In genomic region chr7:2832441-2832840, GRCh38 we compare ENCODE assay signal across 23 cellular contexts.
"Had no signal": no experiment of that assay in that cellular context is flagged by ENCODE, and none has a peak within 500 bp of the region (broad histone marks: within the 10 kb centered on the region; RNA-seq: fewer than 3 reads in every experiment).

No MANE protein-coding gene starts in this region.

- H3K36me3 ChIP-seq: lower lobe of right lung, neutrophil, vagina had no signal

- H3K9me3 Mint-ChIP-seq: activated naive CD4-positive, alpha-beta T cell treated with anti-CD3 and anti-CD28 coated beads, Interleukin-2, amount 10 ng/mL, durations not matched to agents 7 days and 5 days; natural killer cell; stimulated activated effector memory CD8-positive, alpha-beta T cell treated with anti-CD3 and anti-CD28 coated beads, Interleukin-12 subunit alpha, Interleukin-12 subunit beta, amount 100 ng/mL, for 72 hours; type B pancreatic cell had no signal

- H3K27ac Mint-ChIP-seq: activated naive CD4-positive, alpha-beta T cell treated with anti-CD3 and anti-CD28 coated beads, Interleukin-2, amount 10 ng/mL, durations not matched to agents 7 days and 5 days; natural killer cell; stimulated activated effector memory CD8-positive, alpha-beta T cell treated with anti-CD3 and anti-CD28 coated beads, Interleukin-12 subunit alpha, Interleukin-12 subunit beta, amount 100 ng/mL, for 72 hours had no signal

- H3K27ac ChIP-seq: foreskin keratinocyte, lower lobe of right lung, neutrophil, pancreas, skin epidermis, stomach, vagina had no signal

- DNase-seq: activated CD4-positive, alpha-beta T cell treated with anti-CD3 and anti-CD28 coated beads for 4 hours; activated CD4-positive, alpha-beta T cell treated with anti-CD3 and anti-CD28 coated beads, Interleukin-2, amount 50 U/mL, for 48 hours; activated CD4-positive, CD25-positive, alpha-beta regulatory T cell; activated effector memory CD4-positive, alpha-beta T cell treated with Interleukin-2 at 50 U/mL for 16 hours; activated naive CD4-positive, alpha-beta T cell treated with anti-CD3 and anti-CD28 coated beads, Interleukin-2, amount 10 ng/mL, durations not matched to agents 7 days and 5 days; activated T-cell treated with anti-CD3 and anti-CD28 coated beads, Interleukin-2, amount 50 U/mL, for 48 hours; amygdala; cortex of kidney; erythroblast; foreskin keratinocyte; kidney; lower lobe of right lung; natural killer cell; pancreas; right cardiac atrium; stimulated activated CD4-positive, alpha-beta T cell treated with anti-CD3 and anti-CD28 coated beads, Interleukin-2, amount 100 ng/mL, for 24 hours; stomach; T-helper 9 cell had no signal

- H3K9me3 ChIP-seq: lower lobe of right lung, neutrophil, pancreas, stomach, vagina had no signal

- H3K4me3 ChIP-seq: lower lobe of right lung, pancreas, skin epidermis, stomach, vagina had no signal

- H3K4me3 Mint-ChIP-seq: activated naive CD4-positive, alpha-beta T cell treated with anti-CD3 and anti-CD28 coated beads, Interleukin-2, amount 10 ng/mL, durations not matched to agents 7 days and 5 days; natural killer cell; stimulated activated effector memory CD8-positive, alpha-beta T cell treated with anti-CD3 and anti-CD28 coated beads, Interleukin-12 subunit alpha, Interleukin-12 subunit beta, amount 100 ng/mL, for 72 hours; type B pancreatic cell had no signal

- H3K27me3 Mint-ChIP-seq: activated naive CD4-positive, alpha-beta T cell treated with anti-CD3 and anti-CD28 coated beads, Interleukin-2, amount 10 ng/mL, durations not matched to agents 7 days and 5 days; type B pancreatic cell had no signal

- H3K27me3 ChIP-seq: foreskin keratinocyte, neutrophil, pancreas, stomach, vagina had no signal

- H3K4me1 ChIP-seq: foreskin keratinocyte, pancreas had no signal
